8 cellular contexts compared by ENCODE assay signal in the genomic region with DNA sequence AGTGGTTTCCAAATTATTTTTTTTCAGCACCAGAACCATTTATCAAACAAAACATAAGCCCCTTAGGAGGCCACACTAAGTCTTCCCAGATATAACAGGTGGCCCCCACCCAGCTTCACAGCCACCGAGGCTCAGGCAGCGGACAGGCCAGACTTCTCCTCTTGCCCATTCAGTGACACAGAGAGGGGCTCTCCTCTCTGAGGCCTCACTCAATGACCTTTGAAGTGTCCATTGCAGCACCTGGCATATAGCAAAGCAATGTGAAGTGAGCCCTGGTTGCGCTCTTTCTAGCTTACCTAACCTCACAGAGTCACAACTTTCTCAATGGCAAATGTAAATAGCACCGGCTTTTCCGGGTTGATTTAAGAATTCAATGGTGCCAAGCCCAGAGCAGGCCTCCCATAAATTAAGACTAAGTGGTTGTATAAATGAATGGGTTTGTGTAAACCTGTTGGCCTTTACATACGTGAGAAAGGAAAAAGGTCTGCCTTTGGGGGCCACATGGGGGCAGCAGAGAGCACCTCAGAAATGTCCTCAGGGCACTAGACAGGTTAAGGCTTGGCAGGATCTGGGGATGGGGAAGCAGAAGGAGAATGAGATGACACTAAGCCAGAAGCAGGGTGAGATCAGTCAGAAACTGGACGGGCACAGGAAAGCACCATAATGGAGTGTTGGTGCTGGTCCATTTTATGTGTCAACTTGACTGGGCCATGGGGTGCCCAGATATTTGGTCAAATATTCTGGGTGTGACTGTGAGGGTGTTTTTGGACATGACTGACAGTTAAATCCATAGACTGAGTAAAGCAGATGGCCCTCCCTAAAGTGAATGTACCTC. TPM values are rescaled to one million over a fixed set of nuclear protein-coding genes. Genes with fewer than 3 reads are reported as not detected.
DNase-seq lines count a peak whose midpoint lies in the region; ATAC-seq and TF ChIP-seq lines count a peak whose summit lies in the region.

No MANE protein-coding gene starts in this region.

- 71 to 80% (median 77%) methylated on average over 7 of the region's 7 CpGs for WGBS in stomach, 5 donors

- no peak for TF ChIP-seq EP300 in stomach (IDR thresholded peaks at IDR 0.05)

- no peak for TF ChIP-seq POLR2A in stomach (IDR thresholded peaks at IDR 0.05)

- TF ChIP-seq CTCF in astrocyte of the cerebellum (IDR thresholded peaks at IDR 0.05; ENCODE audit: low read depth, low read length, missing control alignments) (peak; percentile 81), kidney epithelial cell (IDR thresholded peaks at IDR 0.05; ENCODE audit: insufficient read depth, low read length, poor library complexity, severe bottlenecking) (peak; percentile 83), stomach (IDR thresholded peaks at IDR 0.05) (peak in 5 of 7 experiments; percentile 32 to 59 (median 42))

- peaks cover 0 to 5% (median 0%) of the 10 kb centered on the region in 4 donors for H3K9me3 ChIP-seq in stomach

- DNase-seq in D341Med (ENCODE audit: low spot score) (peak; percentile 83), H7 (peak; percentile 54), NOMO-1 (lab: John Stamatoyannopoulos, UW; ENCODE audit: unreplicated experiment in 2 of 2) (peak; percentile 10 to 13), astrocyte of the cerebellum (ENCODE audit: low read depth) (peak; percentile 9), kidney epithelial cell (ENCODE audit: low read depth) (no peak), stomach (peak; percentile 66), DMS79 (lab: John Stamatoyannopoulos, UW) (no peak)

- intact Hi-C loops in stomach (cut with DNase I; ENCODE audit: low total_unique reads): no loop called here

- H3K27ac ChIP-seq in stomach: no peak overlapping the region

- H3K27me3 ChIP-seq in H7 (ENCODE audit: control insufficient read depth, insufficient read depth, low read length) (no peaks in the 10 kb centered on the region), kidney epithelial cell (ENCODE audit: control insufficient read depth, insufficient read depth, low read length) (peaks cover 6% of the 10 kb centered on the region), stomach (no peaks in the 10 kb centered on the region)

- in situ Hi-C loops in astrocyte of the cerebellum (cut with HindIII; ENCODE audit: low sequenced_read_pairs): no loop called here

- ATAC-seq in GM19452 (IDR thresholded peaks at IDR 0.05; ENCODE audit: unreplicated experiment): no peak

- H3K36me3 ChIP-seq in H7 (replicated peaks; ENCODE audit: control insufficient read depth, insufficient read depth, low read length) (no peaks in the 10 kb centered on the region), kidney epithelial cell (ENCODE audit: control insufficient read depth, insufficient read depth, low read length) (no peaks in the 10 kb centered on the region), stomach (no peaks in the 10 kb centered on the region)

- no peaks in the 10 kb centered on the region for H3K4me1 ChIP-seq in stomach

- H3K4me3 ChIP-seq in H7 (ENCODE audit: insufficient read depth, low read depth, low read length) (no peak overlapping the region), astrocyte of the cerebellum (ENCODE audit: low read depth, low read length) (no peak overlapping the region), kidney epithelial cell (ENCODE audit: low read depth, low read length) (no peak overlapping the region), stomach (no peak overlapping the region)

RNA-seq across cellular contexts. Expression of gene FRMPD2, which starts 59.1 kb away (rescaled TPM):
- total RNA-seq in H7 (2014; rRNA removed; shearing (Covaris generic)): not detected in 2 replicates
- total RNA-seq in kidney epithelial cell: 0.41 and 0.42 TPM in 2 replicates
- total RNA-seq in stomach: under 1 TPM in 2 of 5 donors, not detected in 3; under 0.01 TPM
- under 1 TPM in 2 of 3 donors, not detected in 1; 0.06 to 0.15 TPM for polyA plus RNA-seq in stomach

Comparison
In these comparisons a context has a peak if more than half of its experiments do, and no peak if none do; other contexts are left out.
1. DNase-seq: peak in D341Med (single experiment), H7 (single experiment), NOMO-1 (2 of 2), astrocyte of the cerebellum (single experiment) and stomach (single experiment); none in kidney epithelial cell (single experiment) and DMS79 (single experiment).
2. Peak in every context shown above with its lines, with median percentiles within 50 percentile points of each other: CTCF ChIP-seq.